In the genomic region with DNA sequence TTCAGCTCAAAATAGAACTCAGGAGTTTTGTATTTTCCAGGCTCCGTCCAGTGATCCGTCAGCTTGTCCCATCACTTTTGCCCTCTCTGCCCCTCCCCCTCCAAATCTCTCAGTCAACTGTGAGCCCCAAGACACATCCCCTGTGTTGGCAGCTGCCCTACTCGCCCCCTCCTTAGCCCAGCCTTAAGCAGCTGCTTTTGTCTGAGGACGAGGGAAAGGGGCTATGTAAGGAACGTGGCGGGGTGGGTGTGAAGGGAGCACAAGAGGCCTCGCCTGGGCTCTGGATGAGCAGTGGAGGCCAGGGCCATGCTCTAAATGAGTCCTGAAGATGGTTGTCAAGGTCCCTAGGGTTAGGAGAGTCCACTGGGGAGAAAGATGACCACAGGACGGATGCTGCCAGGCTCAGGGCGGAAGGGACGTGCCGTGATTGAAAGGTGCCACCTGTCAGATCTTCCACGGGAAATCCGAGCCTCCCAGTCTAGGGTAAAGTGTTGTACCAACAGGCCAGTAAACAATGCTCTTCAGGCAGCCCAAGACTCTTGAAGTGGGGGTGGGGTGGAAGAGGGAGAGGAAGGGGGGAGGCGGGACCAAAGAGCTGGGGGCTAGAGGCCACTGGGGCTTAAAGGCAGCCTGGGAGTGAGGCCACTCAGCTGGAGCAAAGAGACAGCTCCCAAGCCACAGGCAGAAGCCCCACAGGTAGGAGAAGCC, we compare ENCODE assay signal across 1 cellular context.
TF ChIP-seq lines count a peak whose summit lies in the region.

A gene with protein sequence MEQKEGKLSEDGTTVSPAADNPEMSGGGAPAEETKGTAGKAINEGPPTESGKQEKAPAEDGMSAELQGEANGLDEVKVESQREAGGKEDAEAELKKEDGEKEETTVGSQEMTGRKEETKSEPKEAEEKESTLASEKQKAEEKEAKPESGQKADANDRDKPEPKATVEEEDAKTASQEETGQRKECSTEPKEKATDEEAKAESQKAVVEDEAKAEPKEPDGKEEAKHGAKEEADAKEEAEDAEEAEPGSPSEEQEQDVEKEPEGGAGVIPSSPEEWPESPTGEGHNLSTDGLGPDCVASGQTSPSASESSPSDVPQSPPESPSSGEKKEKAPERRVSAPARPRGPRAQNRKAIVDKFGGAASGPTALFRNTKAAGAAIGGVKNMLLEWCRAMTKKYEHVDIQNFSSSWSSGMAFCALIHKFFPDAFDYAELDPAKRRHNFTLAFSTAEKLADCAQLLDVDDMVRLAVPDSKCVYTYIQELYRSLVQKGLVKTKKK (plus strand): TSS at position 649 of the 708 bp plus-strand sequence. CDS start 5,048 bp downstream, outside the sequence.

TF ChIP-seq in K562, 482 proteins besides CTCF, POLR2A, EP300 and RAD21:
- no peak for TF ChIP-seq ZFP1 (CRISPR knock-in tag; IDR thresholded peaks at IDR 0.05)
- TF ChIP-seq, protein P1, sequence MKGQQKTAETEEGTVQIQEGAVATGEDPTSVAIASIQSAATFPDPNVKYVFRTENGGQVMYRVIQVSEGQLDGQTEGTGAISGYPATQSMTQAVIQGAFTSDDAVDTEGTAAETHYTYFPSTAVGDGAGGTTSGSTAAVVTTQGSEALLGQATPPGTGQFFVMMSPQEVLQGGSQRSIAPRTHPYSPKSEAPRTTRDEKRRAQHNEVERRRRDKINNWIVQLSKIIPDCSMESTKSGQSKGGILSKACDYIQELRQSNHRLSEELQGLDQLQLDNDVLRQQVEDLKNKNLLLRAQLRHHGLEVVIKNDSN (CRISPR knock-in tag; IDR thresholded peaks at IDR 0.05) = no peak
- no peak for TF ChIP-seq MYBL2 (IDR thresholded peaks at IDR 0.05; ENCODE audit: low read depth)
- no peak for TF ChIP-seq MYBL2 (CRISPR knock-in tag; IDR thresholded peaks at IDR 0.05; ENCODE audit: borderline replicate concordance)
- TF ChIP-seq, protein P2, sequence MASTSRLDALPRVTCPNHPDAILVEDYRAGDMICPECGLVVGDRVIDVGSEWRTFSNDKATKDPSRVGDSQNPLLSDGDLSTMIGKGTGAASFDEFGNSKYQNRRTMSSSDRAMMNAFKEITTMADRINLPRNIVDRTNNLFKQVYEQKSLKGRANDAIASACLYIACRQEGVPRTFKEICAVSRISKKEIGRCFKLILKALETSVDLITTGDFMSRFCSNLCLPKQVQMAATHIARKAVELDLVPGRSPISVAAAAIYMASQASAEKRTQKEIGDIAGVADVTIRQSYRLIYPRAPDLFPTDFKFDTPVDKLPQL (IDR thresholded peaks at IDR 0.05; ENCODE audit: extremely low read depth, insufficient read length) = no peak
- no peak for TF ChIP-seq PHTF2 (CRISPR knock-in tag; IDR thresholded peaks at IDR 0.05)
- TF ChIP-seq ZC3H4 (CRISPR knock-in tag; IDR thresholded peaks at IDR 0.05; ENCODE audit: borderline replicate concordance) = no peak
- no peak for TF ChIP-seq MEIS2 (IDR thresholded peaks at IDR 0.05; ENCODE audit: partially characterized antibody)
- no peak for TF ChIP-seq STAT5A (IDR thresholded peaks at IDR 0.05; ENCODE audit: borderline replicate concordance, low read length)
- TF ChIP-seq IRF2 (CRISPR knock-in tag; IDR thresholded peaks at IDR 0.05) = no peak
- no peak for TF ChIP-seq RBM22 (IDR thresholded peaks at IDR 0.05; ENCODE audit: low read depth, low read length, poor library complexity, severe bottlenecking)
- no peak for TF ChIP-seq HNRNPH1 (optimal IDR thresholded peaks at IDR 0.05; ENCODE audit: low read depth, low read length)
TF ChIP-seq in K562: peak in this region for 0.
